In genomic region chr17:40443988-40444899, GRCh38 we compare ENCODE assay signal across 8 cellular contexts. TPM values are rescaled to one million over a fixed set of nuclear protein-coding genes. Genes with fewer than 3 reads are reported as not detected.
DNase-seq lines count a peak whose midpoint lies in the region; ATAC-seq and TF ChIP-seq lines count a peak whose summit lies in the region.

No MANE protein-coding gene starts in this region.

- no peak for TF ChIP-seq CTCF in choroid plexus epithelial cell (conservative IDR thresholded peaks at IDR 0.05; ENCODE audit: low read depth, low read length)

- peaks cover 0 to 4% (median 0%) of the 10 kb centered on the region in 7 donors for H3K9me3 Mint-ChIP-seq in CD4-positive, CD25-positive, alpha-beta regulatory T cell

- peaks cover 5 to 33% (median 17%) of the 10 kb centered on the region in 4 donors for H3K4me1 Mint-ChIP-seq in CD4-positive, CD25-positive, alpha-beta regulatory T cell

- H3K27me3 ChIP-seq in CD4-positive, CD25-positive, alpha-beta regulatory T cell (ENCODE audit: control insufficient read depth, insufficient read depth, low read length) = no peaks in the 10 kb centered on the region
- no peaks in the 10 kb centered on the region for H3K27me3 ChIP-seq in muscle layer of colon (ENCODE audit: control insufficient read depth in 1 of 2, insufficient read depth in 2 of 2, low read length in 2 of 2)

- peak overlapping the region; percentile 90 for H3K9ac ChIP-seq in muscle layer of colon (ENCODE audit: low read length)

- no peaks in the 10 kb centered on the region for H3K36me3 Mint-ChIP-seq in CD4-positive, CD25-positive, alpha-beta regulatory T cell

- peak overlapping the region; percentile 78 to 91 (median 83) for H3K4me3 Mint-ChIP-seq in CD4-positive, CD25-positive, alpha-beta regulatory T cell

- H3K27me3 Mint-ChIP-seq in CD4-positive, CD25-positive, alpha-beta regulatory T cell = peaks cover 32% of the 10 kb centered on the region

- no peak overlapping the region for H3K4me3 ChIP-seq in CD4-positive, CD25-positive, alpha-beta regulatory T cell (ENCODE audit: low read depth, low read length)
- H3K4me3 ChIP-seq in choroid plexus epithelial cell (ENCODE audit: low read depth, low read length) (peak overlapping the region; percentile 75), muscle layer of colon (ENCODE audit: low read depth in 1 of 2, low read length in 2 of 2) (peak overlapping the region; percentile 77 to 80)

- no peak overlapping the region for H3K27ac ChIP-seq in CD4-positive, CD25-positive, alpha-beta regulatory T cell (ENCODE audit: insufficient read depth, low read length, poor library complexity, severe bottlenecking)
- H3K27ac ChIP-seq in muscle layer of colon (ENCODE audit: low read depth, low read length) = peak overlapping the region; percentile 98

- no peak for ATAC-seq in CD4-positive, CD25-positive, alpha-beta regulatory T cell (ENCODE audit: low read depth in 2 of 2)
- ATAC-seq in GM18861 (IDR thresholded peaks at IDR 0.05; ENCODE audit: unreplicated experiment) (no peak), HG03095 (IDR thresholded peaks at IDR 0.05; ENCODE audit: unreplicated experiment) (no peak)

- DNase-seq in CD4-positive, CD25-positive, alpha-beta regulatory T cell = peak in 1 of 3 donors; percentile 20
- DNase-seq in LHCN-M2 (ENCODE audit: low read depth) (peak; percentile 21), choroid plexus epithelial cell (ENCODE audit: low read depth) (peak; percentile 47), RPMI8226 (no peak)
- no peak for DNase-seq in stimulated activated CD4-positive, alpha-beta T cell treated with anti-CD3 and anti-CD28 coated beads, Interleukin-4, amount 100 ng/mL, for 1 hour

- H3K27ac Mint-ChIP-seq in CD4-positive, CD25-positive, alpha-beta regulatory T cell = peak overlapping the region in 2 of 3 donors; percentile 85 to 97

- peaks cover 14% of the 10 kb centered on the region for H3K4me1 ChIP-seq in CD4-positive, CD25-positive, alpha-beta regulatory T cell (ENCODE audit: control insufficient read depth, insufficient read depth, low read length, poor library complexity, severe bottlenecking)
- H3K4me1 ChIP-seq in muscle layer of colon (ENCODE audit: insufficient read depth, low read length) = peaks cover 52% of the 10 kb centered on the region

- H3K36me3 ChIP-seq in CD4-positive, CD25-positive, alpha-beta regulatory T cell (ENCODE audit: control insufficient read depth, insufficient read depth, low read length) = no peaks in the 10 kb centered on the region
- H3K36me3 ChIP-seq in muscle layer of colon (ENCODE audit: insufficient read depth, low read length) = peaks cover 13% of the 10 kb centered on the region

- no peaks in the 10 kb centered on the region for H3K9me3 ChIP-seq in CD4-positive, CD25-positive, alpha-beta regulatory T cell (ENCODE audit: control insufficient read depth in 2 of 2, low read length in 2 of 2)
- no peaks in the 10 kb centered on the region for H3K9me3 ChIP-seq in muscle layer of colon (ENCODE audit: low read length)

RNA-seq across cellular contexts. Expression of gene IGFBP4, which starts 1.0 kb away (rescaled TPM):
- total RNA-seq in CD4-positive, CD25-positive, alpha-beta regulatory T cell = 3.7 TPM
- polyA plus RNA-seq in CD4-positive, CD25-positive, alpha-beta regulatory T cell = 1 to 10 TPM in 3 of 4 donors, under 1 TPM in 1; 0.63 to 1.3 (median 1.2) TPM
- 47.5 and 55.3 TPM in 2 replicates for total RNA-seq in LHCN-M2 (2014; rRNA removed)
- polyA plus RNA-seq in LHCN-M2 (2012) = 553 TPM

RNA-seq across cellular contexts. Expression of gene TOP2A, which starts 26.5 kb away (rescaled TPM):
- total RNA-seq in CD4-positive, CD25-positive, alpha-beta regulatory T cell = 13.2 TPM
- 1 to 10 TPM; 2.1 to 8.1 (median 2.6) TPM for polyA plus RNA-seq in CD4-positive, CD25-positive, alpha-beta regulatory T cell
- 264 and 349 TPM in 2 replicates for total RNA-seq in LHCN-M2 (2014; rRNA removed)
- polyA plus RNA-seq in LHCN-M2 (2012) = 54.4 TPM

RNA-seq across cellular contexts. Expression of gene TNS4, which starts 57.2 kb away (rescaled TPM):
- total RNA-seq in CD4-positive, CD25-positive, alpha-beta regulatory T cell = 1.1 TPM
- polyA plus RNA-seq in CD4-positive, CD25-positive, alpha-beta regulatory T cell = under 1 TPM in 1 of 4 donors, not detected in 3; 0.16 TPM
- total RNA-seq in LHCN-M2 (2014; rRNA removed) = not detected in 2 replicates
- 0.05 TPM for polyA plus RNA-seq in LHCN-M2 (2012)

Comparison
In these comparisons a context has a peak if more than half of its experiments do, and no peak if none do; other contexts are left out.
1. DNase-seq: peak in LHCN-M2 (single experiment) and choroid plexus epithelial cell (single experiment); none in stimulated activated CD4-positive, alpha-beta T cell treated with anti-CD3 and anti-CD28 coated beads, Interleukin-4, amount 100 ng/mL, for 1 hour (single experiment) and RPMI8226 (single experiment).
2. RNA of gene IGFBP4, which starts 1.0 kb away (total RNA-seq): 47.5 to 55.3 TPM in LHCN-M2; 3.7 TPM in CD4-positive, CD25-positive, alpha-beta regulatory T cell (single experiment); every median in the first group is over 10 times any median in the second.
3. RNA of gene TOP2A, which starts 26.5 kb away (total RNA-seq): 264 to 349 TPM in LHCN-M2; 13.2 TPM in CD4-positive, CD25-positive, alpha-beta regulatory T cell (single experiment); every median in the first group is over 10 times any median in the second.